ENCODE assay signal across 19 cellular contexts in genomic region chr6:107077710-107078109, GRCh38. TPM values are rescaled to one million over a fixed set of nuclear protein-coding genes. Genes with fewer than 3 reads are reported as not detected.
DNase-seq lines count a peak whose midpoint lies in the region; ATAC-seq and TF ChIP-seq lines count a peak whose summit lies in the region.
"Had no signal": no experiment of that assay in that cellular context is flagged by ENCODE, and none has a peak within 500 bp of the region (broad histone marks: within the 10 kb centered on the region; RNA-seq: fewer than 3 reads in every experiment).

No MANE protein-coding gene starts in this region.

- ATAC-seq in GM23338 (no peak), HG03342 (IDR thresholded peaks at IDR 0.05; ENCODE audit: unreplicated experiment) (no peak)
- ATAC-seq in activated T-helper 17 cell treated with anti-CD3 and anti-CD28 coated beads, Interleukin-2, amount 50 U/mL, for 72 hours (replicated peaks), result no peak
- ATAC-seq: CD8-positive, alpha-beta T cell had no signal

- POLR2A ChIA-PET in HEK293T (lab: Yijun Ruan, JAX), result no interaction called here

- peaks cover 12% of the 10 kb centered on the region for H3K4me1 Mint-ChIP-seq in GM23338
- H3K4me1 Mint-ChIP-seq in activated T-helper 17 cell treated with anti-CD3 and anti-CD28 coated beads, Interleukin-2, amount 50 U/mL, for 72 hours, result no peaks in the 10 kb centered on the region
- H3K4me1 Mint-ChIP-seq: B cell; CD4-positive, CD25-positive, alpha-beta regulatory T cell had no signal

- H3K27me3 Mint-ChIP-seq in GM23338 (ENCODE audit: insufficient read depth, low read depth, poor library complexity), result peaks cover 5% of the 10 kb centered on the region
- H3K27me3 Mint-ChIP-seq in activated T-helper 17 cell treated with anti-CD3 and anti-CD28 coated beads, Interleukin-2, amount 50 U/mL, for 72 hours, result no peaks in the 10 kb centered on the region
- H3K27me3 Mint-ChIP-seq: B cell; CD4-positive, CD25-positive, alpha-beta regulatory T cell had no signal

- H3K36me3 ChIP-seq in GM23338 (ENCODE audit: insufficient read depth) (no peaks in the 10 kb centered on the region), sigmoid colon (no peaks in the 10 kb centered on the region)

- H3K27ac Mint-ChIP-seq in GM23338, result no peak overlapping the region
- H3K27ac Mint-ChIP-seq in activated T-helper 17 cell treated with anti-CD3 and anti-CD28 coated beads, Interleukin-2, amount 50 U/mL, for 72 hours, result peak overlapping the region; percentile 54
- H3K27ac Mint-ChIP-seq: B cell; CD4-positive, CD25-positive, alpha-beta regulatory T cell; CD8-positive, alpha-beta T cell had no signal

- H3K4me3 Mint-ChIP-seq in GM23338, result no peak overlapping the region
- no peak overlapping the region for H3K4me3 Mint-ChIP-seq in activated T-helper 17 cell treated with anti-CD3 and anti-CD28 coated beads, Interleukin-2, amount 50 U/mL, for 72 hours
- H3K4me3 Mint-ChIP-seq: B cell; CD4-positive, CD25-positive, alpha-beta regulatory T cell; CD8-positive, alpha-beta T cell had no signal

- TF ChIP-seq POLR2A in sigmoid colon (IDR thresholded peaks at IDR 0.05), result no peak

- no peaks in the 10 kb centered on the region for H3K9me3 Mint-ChIP-seq in GM23338
- no peaks in the 10 kb centered on the region for H3K9me3 Mint-ChIP-seq in activated T-helper 17 cell treated with anti-CD3 and anti-CD28 coated beads, Interleukin-2, amount 50 U/mL, for 72 hours
- H3K9me3 Mint-ChIP-seq: CD4-positive, CD25-positive, alpha-beta regulatory T cell; CD8-positive, alpha-beta T cell had no signal

- no peak for DNase-seq in GM23338 (ENCODE audit: low spot score)
- DNase-seq in HEK293T (ENCODE audit: extremely low spot score), result peak; percentile 2
- peak; percentile 4 for DNase-seq in sigmoid colon
- no peak for DNase-seq in nucleus accumbens (lab: John Stamatoyannopoulos, UW)
- DNase-seq in DMS53 (lab: John Stamatoyannopoulos, UW), result no peak
- DNase-seq: Caco-2; CD4-positive, CD25-positive, alpha-beta regulatory T cell; CD8-positive, alpha-beta T cell; DMS153; DMS79 treated with DMSO at 0.1 percent for 48 hours; GF-D8; GM23248 had no signal

- no peak for TF ChIP-seq EP300 in sigmoid colon (IDR thresholded peaks at IDR 0.05)

- H3K27me3 ChIP-seq in GM23338 (ENCODE audit: insufficient read depth) (no peaks in the 10 kb centered on the region), sigmoid colon (no peaks in the 10 kb centered on the region)
- H3K27me3 ChIP-seq: BLaER1 had no signal

- TF ChIP-seq CTCF in GM23338 (conservative IDR thresholded peaks at IDR 0.05; ENCODE audit: low read depth in 2 of 2) (no peak), sigmoid colon (IDR thresholded peaks at IDR 0.05) (no peak)

- WGBS in sigmoid colon, 2 donors, result 72 to 86% methylated on average over 7 of the region's 7 CpGs

- no peaks in the 10 kb centered on the region for H4K20me1 ChIP-seq in GM23338 (replicated peaks; ENCODE audit: insufficient read depth)
- H4K20me1 ChIP-seq: BLaER1 had no signal

- H3K4me3 ChIP-seq in GM23338 (no peak overlapping the region), sigmoid colon (no peak overlapping the region)
- H3K4me3 ChIP-seq: BLaER1, GM23248, HAP-1 had no signal

- peaks cover 5% of the 10 kb centered on the region; the same call in 1 of the 2 replicates for H3F3A ChIP-seq in GM23338 (replicated peaks; ENCODE audit: low read depth)

- CTCF ChIA-PET in HEK293T (lab: Yijun Ruan, JAX), result no interaction called here

- H2AFZ ChIP-seq in GM23338, result no peak overlapping the region
- H2AFZ ChIP-seq: GM23248 had no signal

- H3K27ac ChIP-seq in GM23338 (ENCODE audit: low read depth) (0 out of 2 replicates have a peak overlapping the region, but pooled peaks have one; percentile 14), sigmoid colon (no peak overlapping the region)
- H3K27ac ChIP-seq: 22Rv1, BLaER1, C4-2B, GM23248 had no signal

- peaks cover 54% of the 10 kb centered on the region for H3K36me3 Mint-ChIP-seq in GM23338 (ENCODE audit: low read depth)
- H3K36me3 Mint-ChIP-seq in activated T-helper 17 cell treated with anti-CD3 and anti-CD28 coated beads, Interleukin-2, amount 50 U/mL, for 72 hours (ENCODE audit: low read depth), result no peaks in the 10 kb centered on the region
- H3K36me3 Mint-ChIP-seq: CD4-positive, CD25-positive, alpha-beta regulatory T cell; CD8-positive, alpha-beta T cell had no signal

- intact Hi-C loops in sigmoid colon (cut with DNase I), result no loop called here

- no peak overlapping the region for H3K4me2 ChIP-seq in GM23338
- H3K4me2 ChIP-seq: BLaER1 had no signal

- H3K79me2 ChIP-seq in GM23338 (replicated peaks; ENCODE audit: insufficient read depth), result peaks cover 10% of the 10 kb centered on the region

- no peaks in the 10 kb centered on the region for H3K9me3 ChIP-seq in sigmoid colon
- H3K9me3 ChIP-seq: BLaER1, Caco-2, HAP-1 had no signal

- H3K9me2 ChIP-seq in GM23338 (ENCODE audit: insufficient read depth), result no peaks in the 10 kb centered on the region

- H3K4me1 ChIP-seq in GM23338 (ENCODE audit: insufficient read depth) (no peaks in the 10 kb centered on the region), sigmoid colon (no peaks in the 10 kb centered on the region)
- H3K4me1 ChIP-seq: Caco-2, HAP-1 had no signal

TF ChIP-seq in HEK293T, 16 proteins besides CTCF, POLR2A, EP300 and RAD21:
- no peak for TF ChIP-seq SP1 (IDR thresholded peaks at IDR 0.05)
- TF ChIP-seq FOXK2 (IDR thresholded peaks at IDR 0.05), result no peak
- TF ChIP-seq HDGF (IDR thresholded peaks at IDR 0.05; ENCODE audit: borderline replicate concordance), result no peak
- TF ChIP-seq BHLHE40 (IDR thresholded peaks at IDR 0.05; ENCODE audit: borderline replicate concordance), result no peak
- TF ChIP-seq CTBP1 (IDR thresholded peaks at IDR 0.05; ENCODE audit: borderline replicate concordance), result no peak
- no peak for TF ChIP-seq SUZ12 (IDR thresholded peaks at IDR 0.05)
- no peak for TF ChIP-seq PKNOX1 (IDR thresholded peaks at IDR 0.05)
- TF ChIP-seq ZNF384 (IDR thresholded peaks at IDR 0.05), result no peak
- TF ChIP-seq ARNT (IDR thresholded peaks at IDR 0.05), result no peak
- TF ChIP-seq NFRKB (IDR thresholded peaks at IDR 0.05), result no peak
- no peak for TF ChIP-seq FOXA1 (IDR thresholded peaks at IDR 0.05)
- no peak for TF ChIP-seq L3MBTL2 (conservative IDR thresholded peaks at IDR 0.05)
- no peak for TF ChIP-seq TARDBP (IDR thresholded peaks at IDR 0.05)
- no peak for TF ChIP-seq FOXM1 (IDR thresholded peaks at IDR 0.05; ENCODE audit: borderline replicate concordance)
- no peak for TF ChIP-seq LEF1 (IDR thresholded peaks at IDR 0.05; ENCODE audit: borderline replicate concordance)
- no peak for TF ChIP-seq ELF4 (IDR thresholded peaks at IDR 0.05)
TF ChIP-seq in HEK293T: peak in this region for 0.

RNA-seq across cellular contexts. Expression of gene BEND3, which starts 37.6 kb away (rescaled TPM):
- 30.5 and 33.7 TPM in 2 replicates for total RNA-seq in GM23338 (2014; rRNA removed; shearing (Covaris generic))
- polyA plus RNA-seq in GM23338 (2016; fragmentation: Nextera tagmentation; extraction: Ambion mirVana) (8.6 and 9.2 TPM in 2 replicates), sigmoid colon (1 to 10 TPM in 1 of 3 donors, under 1 TPM in 2; 0.60 to 2.8 (median 0.92) TPM)
- total RNA-seq in activated T-helper 17 cell treated with anti-CD3 and anti-CD28 coated beads, Interleukin-2, amount 50 U/mL, for 72 hours, result 1 to 10 TPM; 4.4 to 5.1 TPM
- 1 to 10 TPM in 3 of 4 donors, under 1 TPM in 1; 0.82 to 1.9 (median 1.4) TPM for total RNA-seq in sigmoid colon

RNA-seq across cellular contexts. Expression of gene MTRES1, which starts 49.7 kb away (rescaled TPM):
- 11.1 and 19.0 TPM in 2 replicates for total RNA-seq in GM23338 (2014; rRNA removed; shearing (Covaris generic))
- polyA plus RNA-seq in GM23338 (2016; fragmentation: Nextera tagmentation; extraction: Ambion mirVana), result 51.4 and 51.6 TPM in 2 replicates
- total RNA-seq in activated T-helper 17 cell treated with anti-CD3 and anti-CD28 coated beads, Interleukin-2, amount 50 U/mL, for 72 hours, result 10 to 100 TPM; 14.3 to 22.3 TPM
- total RNA-seq in sigmoid colon, result 10 to 100 TPM; 11.1 to 22.7 (median 17.3) TPM
- polyA plus RNA-seq in sigmoid colon, result 10 to 100 TPM; 35.5 to 52.0 (median 37.8) TPM

Comparison
In these comparisons a context has a peak if more than half of its experiments do, and no peak if none do; other contexts are left out.
1. DNase-seq: peak in HEK293T (single experiment) and sigmoid colon (single experiment); none in GM23338 (single experiment), nucleus accumbens (0 of 56) and DMS53 (single experiment).